Comparison of ENCODE assay signal across 13 cellular contexts in genomic region chrX:100830143-100830542, GRCh38. TPM values are rescaled to one million over a fixed set of nuclear protein-coding genes. Genes with fewer than 3 reads are reported as not detected.
DNase-seq lines count a peak whose midpoint lies in the region; ATAC-seq lines count a peak whose summit lies in the region.
"Had no signal": no experiment of that assay in that cellular context is flagged by ENCODE, and none has a peak within 500 bp of the region (broad histone marks: within the 10 kb centered on the region; RNA-seq: fewer than 3 reads in every experiment).

No MANE protein-coding gene starts in this region.

- peak overlapping the region; percentile 61 for H3K27ac ChIP-seq in effector memory CD4-positive, alpha-beta T cell (ENCODE audit: insufficient read depth, low read length, poor library complexity, severe bottlenecking)
- H3K27ac ChIP-seq in GM23248 = no peak overlapping the region
- H3K27ac ChIP-seq: WERI-Rb-1 had no signal

- in situ Hi-C loops in GM23248 (cut with MboI) = no loop called here

- no peaks in the 10 kb centered on the region for H3K27me3 ChIP-seq in effector memory CD4-positive, alpha-beta T cell (replicated peaks; ENCODE audit: control insufficient read depth, insufficient read depth, low read length, poor library complexity, severe bottlenecking)
- H3K27me3 ChIP-seq in GM23248 (replicated peaks; ENCODE audit: insufficient read depth) = no peaks in the 10 kb centered on the region

- DNase-seq in effector memory CD4-positive, alpha-beta T cell = no peak
- DNase-seq in GM23248 (no peak), NCI-H1930 (lab: John Stamatoyannopoulos, UW) (no peak)
- no peak for DNase-seq in stimulated activated CD4-positive, alpha-beta T cell treated with anti-CD3 and anti-CD28 coated beads, Interleukin-4, amount 100 ng/mL, for 24 hours
- DNase-seq: immature natural killer cell, WERI-Rb-1 had no signal

- H3K9me2 ChIP-seq in GM23248 (ENCODE audit: insufficient read depth) = no peaks in the 10 kb centered on the region

- no peak overlapping the region for H3K4me3 ChIP-seq in effector memory CD4-positive, alpha-beta T cell (ENCODE audit: insufficient read depth, low read depth, low read length, poor library complexity, severe bottlenecking)
- no peak overlapping the region for H3K4me3 ChIP-seq in GM23248

- WGBS in GM23248 (ENCODE audit: low coverage in 1 of 2, low lambda C conversion rate in 2 of 2, missing lambda C conversion rate in 2 of 2), 2 experiments = 92 to 97% methylated on average over 5 of the region's 5 CpGs

- H3K9ac ChIP-seq in GM23248 = no peak overlapping the region

- no peaks in the 10 kb centered on the region for H4K20me1 ChIP-seq in GM23248 (ENCODE audit: insufficient read depth)

- no peak overlapping the region for H2AFZ ChIP-seq in GM23248

- peaks cover 18% of the 10 kb centered on the region for H3K36me3 ChIP-seq in effector memory CD4-positive, alpha-beta T cell (ENCODE audit: control insufficient read depth, insufficient read depth, low read length)
- H3K36me3 ChIP-seq in GM23248 (ENCODE audit: low read depth) = peaks cover 7% of the 10 kb centered on the region; the same call in 1 of the 2 replicates

- H3F3A ChIP-seq in GM23248 (ENCODE audit: insufficient read depth) = no peaks in the 10 kb centered on the region

- no peaks in the 10 kb centered on the region for H3K9me3 ChIP-seq in effector memory CD4-positive, alpha-beta T cell (ENCODE audit: control insufficient read depth, low read length)
- no peaks in the 10 kb centered on the region for H3K9me3 ChIP-seq in GM23248 (ENCODE audit: low read depth)

- no peaks in the 10 kb centered on the region for H3K79me2 ChIP-seq in GM23248 (ENCODE audit: insufficient read depth)

- H3K4me2 ChIP-seq in GM23248 (ENCODE audit: unreplicated experiment) = no peak overlapping the region

- peak; percentile 18 for ATAC-seq in GM18517 (IDR thresholded peaks at IDR 0.05; ENCODE audit: unreplicated experiment)
- ATAC-seq in GM21360 (IDR thresholded peaks at IDR 0.05; ENCODE audit: unreplicated experiment) = peak; percentile 31
- peak; percentile 43 for ATAC-seq in HG03103 (IDR thresholded peaks at IDR 0.05; ENCODE audit: low read depth, unreplicated experiment)
- ATAC-seq: esophagus mucosa, Panc1 had no signal

- H3K4me1 ChIP-seq in effector memory CD4-positive, alpha-beta T cell (ENCODE audit: control insufficient read depth, insufficient read depth, low read length, poor library complexity, severe bottlenecking) = no peaks in the 10 kb centered on the region
- no peaks in the 10 kb centered on the region for H3K4me1 ChIP-seq in GM23248 (ENCODE audit: insufficient read depth)

RNA-seq across cellular contexts. Expression of gene CSTF2, which starts 10.0 kb away (rescaled TPM):
- total RNA-seq in GM23248 (2014; rRNA removed; shearing (Covaris generic)) = 11.8 and 12.3 TPM in 2 replicates
- 15.3 and 15.7 TPM in 2 replicates for polyA plus RNA-seq in GM23248 (2016; fragmentation: Nextera tagmentation; extraction: Ambion mirVana)

RNA-seq across cellular contexts. Expression of gene NOX1, which starts 44.0 kb away (rescaled TPM):
- total RNA-seq in GM23248 (2014; rRNA removed; shearing (Covaris generic)) = not detected in 2 replicates
- 0.16 and 0.18 TPM in 2 replicates for polyA plus RNA-seq in GM23248 (2016; fragmentation: Nextera tagmentation; extraction: Ambion mirVana)
- total RNA-seq: subcutaneous adipose tissue had no signal
- polyA plus RNA-seq: immature natural killer cell, neural cell had no signal
